ENCODE assay signal across 1 cellular context in the genomic region with DNA sequence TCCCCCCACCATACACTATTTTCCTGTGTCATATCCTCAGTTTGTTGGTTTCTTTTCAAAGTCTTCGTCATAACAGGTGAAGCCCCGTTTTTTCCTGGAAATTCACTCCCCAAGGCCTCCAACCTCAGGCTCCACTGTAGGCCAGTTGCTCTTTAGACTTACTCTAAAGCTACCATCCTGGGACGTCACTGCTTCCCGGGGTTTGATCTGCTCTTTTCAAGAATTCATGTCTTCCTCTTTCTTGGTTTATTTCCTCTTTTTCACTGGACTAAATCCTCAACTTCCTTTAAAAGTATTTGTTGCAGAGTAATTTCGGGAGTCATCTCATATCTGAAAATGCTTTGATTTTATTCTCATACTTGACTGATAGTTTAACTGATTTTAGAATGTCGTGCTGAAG.
TF ChIP-seq lines count a peak whose summit lies in the region.

No MANE protein-coding gene starts in this region.

TF ChIP-seq in HepG2, 621 proteins besides CTCF, POLR2A, EP300 and RAD21:
- TF ChIP-seq SP140L (CRISPR knock-in tag; IDR thresholded peaks at IDR 0.05; ENCODE audit: borderline replicate concordance) (no peak), WIZ (CRISPR knock-in tag; IDR thresholded peaks at IDR 0.05) (no peak), NONO (IDR thresholded peaks at IDR 0.05) (no peak), NONO (CRISPR knock-in tag; conservative IDR thresholded peaks at IDR 0.05) (no peak), PAX8 (CRISPR knock-in tag; IDR thresholded peaks at IDR 0.05; ENCODE audit: borderline replicate concordance) (no peak), TAF15 (IDR thresholded peaks at IDR 0.05; ENCODE audit: low read depth, low read length, poor library complexity, severe bottlenecking) (no peak), EHMT2 (IDR thresholded peaks at IDR 0.05; ENCODE audit: borderline replicate concordance, low read depth, low read length) (no peak), NR2F1 (CRISPR knock-in tag; IDR thresholded peaks at IDR 0.05) (no peak), BCL6 (CRISPR knock-in tag; IDR thresholded peaks at IDR 0.05) (no peak), ADNP (CRISPR knock-in tag; IDR thresholded peaks at IDR 0.05) (no peak), PRPF4 (IDR thresholded peaks at IDR 0.05; ENCODE audit: low read depth, low read length, poor library complexity, severe bottlenecking) (no peak)
- TF ChIP-seq, protein P1, sequence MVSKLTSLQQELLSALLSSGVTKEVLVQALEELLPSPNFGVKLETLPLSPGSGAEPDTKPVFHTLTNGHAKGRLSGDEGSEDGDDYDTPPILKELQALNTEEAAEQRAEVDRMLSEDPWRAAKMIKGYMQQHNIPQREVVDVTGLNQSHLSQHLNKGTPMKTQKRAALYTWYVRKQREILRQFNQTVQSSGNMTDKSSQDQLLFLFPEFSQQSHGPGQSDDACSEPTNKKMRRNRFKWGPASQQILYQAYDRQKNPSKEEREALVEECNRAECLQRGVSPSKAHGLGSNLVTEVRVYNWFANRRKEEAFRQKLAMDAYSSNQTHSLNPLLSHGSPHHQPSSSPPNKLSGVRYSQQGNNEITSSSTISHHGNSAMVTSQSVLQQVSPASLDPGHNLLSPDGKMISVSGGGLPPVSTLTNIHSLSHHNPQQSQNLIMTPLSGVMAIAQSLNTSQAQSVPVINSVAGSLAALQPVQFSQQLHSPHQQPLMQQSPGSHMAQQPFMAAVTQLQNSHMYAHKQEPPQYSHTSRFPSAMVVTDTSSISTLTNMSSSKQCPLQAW (CRISPR knock-in tag; IDR thresholded peaks at IDR 0.05), result no peak
- TF ChIP-seq, protein P2, sequence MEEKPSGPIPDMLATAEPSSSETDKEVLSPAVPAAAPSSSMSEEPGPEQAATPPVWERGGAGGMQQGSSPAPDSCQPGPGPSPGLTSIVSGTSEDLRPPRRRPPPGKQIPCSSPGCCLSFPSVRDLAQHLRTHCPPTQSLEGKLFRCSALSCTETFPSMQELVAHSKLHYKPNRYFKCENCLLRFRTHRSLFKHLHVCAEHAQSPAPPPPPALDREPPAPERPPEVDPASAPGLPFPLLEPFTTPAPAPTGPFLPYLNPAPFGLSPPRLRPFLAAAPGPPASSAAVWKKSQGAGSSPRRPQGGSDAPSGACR (CRISPR knock-in tag; IDR thresholded peaks at IDR 0.05), result no peak
TF ChIP-seq in HepG2: peak in this region for 0.
